In genomic region chr15:99212401-99212800, GRCh38 we compare ENCODE assay signal across 11 cellular contexts. TPM values are rescaled to one million over a fixed set of nuclear protein-coding genes. Genes with fewer than 3 reads are reported as not detected.
DNase-seq lines count a peak whose midpoint lies in the region; ATAC-seq and TF ChIP-seq lines count a peak whose summit lies in the region.
"Had no signal": no experiment of that assay in that cellular context is flagged by ENCODE, and none has a peak within 500 bp of the region (broad histone marks: within the 10 kb centered on the region; RNA-seq: fewer than 3 reads in every experiment).

No MANE protein-coding gene starts in this region.

- H3K27me3 ChIP-seq in right cardiac atrium (ENCODE audit: control insufficient read depth, insufficient read depth), result no peaks in the 10 kb centered on the region
- H3K27me3 ChIP-seq in stomach, result no peaks in the 10 kb centered on the region
- H3K27me3 ChIP-seq: dorsolateral prefrontal cortex had no signal

- peaks cover 0 to 18% (median 12%) of the 10 kb centered on the region in 4 donors for H3K36me3 ChIP-seq in stomach

- no peak for TF ChIP-seq EP300 in stomach (IDR thresholded peaks at IDR 0.05)

- H3K4me3 ChIP-seq in right cardiac atrium (ENCODE audit: low read length), result no peak overlapping the region
- H3K4me3 ChIP-seq in stomach, result no peak overlapping the region
- H3K4me3 ChIP-seq: dorsolateral prefrontal cortex had no signal

- H3K4me1 ChIP-seq in right cardiac atrium (ENCODE audit: control insufficient read depth, insufficient read depth, low read length) (no peaks in the 10 kb centered on the region), stomach (peaks cover 0 to 28% (median 13%) of the 10 kb centered on the region in 4 donors)

- TF ChIP-seq CTCF in stomach (IDR thresholded peaks at IDR 0.05), result no peak

- intact Hi-C loops in right cardiac atrium (cut with DNase I), result loop anchor here (2.0 to 10.0 kb wide), 7 partner anchors 40 to 348 kb away; partner anchors contain the start of gene SYNM (in 1 of the 4)
- intact Hi-C loops in stomach (cut with DNase I; ENCODE audit: low total_unique reads), result loop anchor here (5.0 kb wide), 1 partner anchor 115 kb away; no protein-coding TSS in a partner anchor

- DNase-seq in HK-2 (ENCODE audit: unreplicated experiment) (peak; percentile 70), amniotic epithelial cell (ENCODE audit: low read depth) (peak; percentile 76), right cardiac atrium (peak in 1 of 3 donors; percentile 26), stomach (no peak)
- DNase-seq in activated effector memory CD4-positive, alpha-beta T cell treated with anti-CD3 and anti-CD28 coated beads, Interleukin-2, amount 50 U/mL, for 16 hours, result no peak
- DNase-seq: dorsolateral prefrontal cortex; naive thymus-derived CD4-positive, alpha-beta T cell had no signal

- peak overlapping the region; percentile 90 for H3K27ac ChIP-seq in right cardiac atrium (ENCODE audit: low read length)
- H3K27ac ChIP-seq in stomach, result peak overlapping the region in 4 of 5 donors; percentile 38 to 82 (median 56)
- H3K27ac ChIP-seq: KMS-11 had no signal

- no peaks in the 10 kb centered on the region for H3K9me3 ChIP-seq in right cardiac atrium (ENCODE audit: control insufficient read depth, low read length)
- no peaks in the 10 kb centered on the region for H3K9me3 ChIP-seq in stomach

- no peak for TF ChIP-seq POLR2A in stomach (IDR thresholded peaks at IDR 0.05)

- ATAC-seq in right cardiac atrium, result peak; percentile 76 to 85
- ATAC-seq in HG03432 (IDR thresholded peaks at IDR 0.05; ENCODE audit: unreplicated experiment), result no peak
- ATAC-seq in HG03460 (IDR thresholded peaks at IDR 0.05; ENCODE audit: unreplicated experiment), result no peak
- no peak for ATAC-seq in GM21529 (IDR thresholded peaks at IDR 0.05; ENCODE audit: unreplicated experiment)

- WGBS in right cardiac atrium, result 68% methylated on average over 7 of the region's 7 CpGs
- 83 to 93% (median 90%) methylated on average over 7 of the region's 7 CpGs for WGBS in stomach, 5 donors

RNA-seq across cellular contexts. Expression of gene TTC23, which starts 37.0 kb away (rescaled TPM):
- total RNA-seq in right cardiac atrium (10 to 100 TPM; 12.9 to 18.2 (median 16.1) TPM), stomach (10 to 100 TPM in 4 of 5 donors, 1 to 10 TPM in 1; 3.8 to 75.3 (median 25.0) TPM)
- polyA plus RNA-seq in right cardiac atrium (8.4 TPM), stomach (10 to 100 TPM in 1 of 3 donors, 1 to 10 TPM in 2; 6.9 to 13.3 (median 7.7) TPM)

RNA-seq across cellular contexts. Expression of gene LRRC28, which starts 38.9 kb away (rescaled TPM):
- total RNA-seq in right cardiac atrium, result 10 to 100 TPM; 30.1 to 30.9 (median 30.6) TPM
- polyA plus RNA-seq in right cardiac atrium, result 13.7 TPM
- 10 to 100 TPM; 21.4 to 82.6 (median 28.0) TPM for total RNA-seq in stomach
- polyA plus RNA-seq in stomach, result 10 to 100 TPM in 2 of 3 donors, 1 to 10 TPM in 1; 9.6 to 32.5 (median 13.6) TPM

Comparison
In these comparisons a context has a peak if more than half of its experiments do, and no peak if none do; other contexts are left out.
1. DNase-seq: peak in HK-2 (single experiment) and amniotic epithelial cell (single experiment); none in stomach (single experiment) and activated effector memory CD4-positive, alpha-beta T cell treated with anti-CD3 and anti-CD28 coated beads, Interleukin-2, amount 50 U/mL, for 16 hours (single experiment).
2. ATAC-seq: peak in right cardiac atrium (2 of 2); none in HG03432 (single experiment), HG03460 (single experiment) and GM21529 (single experiment).